8 cellular contexts compared by ENCODE assay signal in the genomic region with DNA sequence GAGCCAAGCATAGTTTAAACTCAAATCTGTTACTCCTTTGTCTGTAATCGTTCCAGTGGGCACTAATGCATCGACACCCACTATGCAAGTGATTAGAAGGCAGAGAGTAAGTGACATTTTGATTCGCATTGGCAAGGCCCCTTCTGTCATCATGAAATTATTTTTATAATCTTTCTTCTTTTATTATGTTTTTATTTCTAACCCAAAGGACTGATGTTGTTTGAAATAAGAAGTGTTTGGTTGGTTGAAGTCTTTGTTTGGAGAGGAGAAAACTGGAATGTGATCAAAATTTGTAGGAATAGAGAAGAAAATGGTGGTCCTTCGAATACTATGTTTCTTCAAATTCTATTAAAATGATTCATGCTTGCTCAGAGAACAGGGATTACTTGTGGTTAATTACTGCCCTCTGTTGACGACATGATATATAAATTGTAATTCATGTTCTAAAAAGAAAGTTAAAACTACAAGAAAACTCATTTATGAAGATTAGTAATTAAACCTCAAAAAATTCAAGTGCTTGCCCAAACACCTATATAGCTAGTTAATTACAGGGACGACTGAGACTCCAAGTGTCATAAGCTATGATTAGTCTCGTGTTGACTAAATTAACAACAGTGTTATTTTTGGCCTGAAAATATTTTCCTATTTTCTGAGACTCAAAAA. TPM values are rescaled to one million over a fixed set of nuclear protein-coding genes. Genes with fewer than 3 reads are reported as not detected.
DNase-seq lines count a peak whose midpoint lies in the region; ATAC-seq, FAIRE-seq and TF ChIP-seq lines count a peak whose summit lies in the region.

No MANE protein-coding gene starts in this region.

- H3K9me3 ChIP-seq in ascending aorta (no peaks in the 10 kb centered on the region), kidney (ENCODE audit: control insufficient read depth in 1 of 2, low read length in 2 of 2) (no peaks in the 10 kb centered on the region), upper lobe of right lung (no peaks in the 10 kb centered on the region), sigmoid colon (no peaks in the 10 kb centered on the region)

- peak; percentile 17 for DNase-seq in GM20000 (ENCODE audit: low spot score)
- peak; percentile 55 for DNase-seq in NCI-H146 (lab: John Stamatoyannopoulos, UW)
- DNase-seq in ascending aorta (ENCODE audit: low spot score in 2 of 2), result no peak
- DNase-seq in kidney, result no peak
- no peak for DNase-seq in upper lobe of right lung
- DNase-seq in sigmoid colon, result no peak

- TF ChIP-seq POLR2A in sigmoid colon (IDR thresholded peaks at IDR 0.05), result no peak

- TF ChIP-seq CTCF in GM20000 (IDR thresholded peaks at IDR 0.05; ENCODE audit: extremely low read depth, missing control alignments) (no peak), ascending aorta (IDR thresholded peaks at IDR 0.05) (peak; percentile 30 to 53 (median 37)), kidney (IDR thresholded peaks at IDR 0.05; ENCODE audit: borderline replicate concordance, extremely low read depth, insufficient read depth) (peak; percentile 40), upper lobe of right lung (IDR thresholded peaks at IDR 0.05) (peak; percentile 50), sigmoid colon (IDR thresholded peaks at IDR 0.05) (peak in 1 of 4 experiments; percentile 12)

- peak overlapping the region; percentile 90 for H2AFZ ChIP-seq in ACC112 (ENCODE audit: low read length, unreplicated experiment)

- peak; percentile 98 for FAIRE-seq in kidney (lab: Jason Lieb, UNC)

- peaks cover 13% of the 10 kb centered on the region for H3K4me1 ChIP-seq in ACC112 (ENCODE audit: control insufficient read depth, insufficient read depth, low read length, unreplicated experiment)
- H3K4me1 ChIP-seq in ascending aorta, result no peaks in the 10 kb centered on the region
- no peaks in the 10 kb centered on the region for H3K4me1 ChIP-seq in kidney (ENCODE audit: control insufficient read depth in 1 of 2, insufficient read depth in 1 of 2, low read depth in 1 of 2, low read length in 2 of 2)
- peaks cover 4% of the 10 kb centered on the region for H3K4me1 ChIP-seq in upper lobe of right lung
- H3K4me1 ChIP-seq in sigmoid colon, result peaks cover 0 to 10% (median 2%) of the 10 kb centered on the region in 4 donors

- no peaks in the 10 kb centered on the region for H3K27me3 ChIP-seq in ACC112 (ENCODE audit: insufficient read depth, low read length)
- H3K27me3 ChIP-seq in ascending aorta, result no peaks in the 10 kb centered on the region
- no peaks in the 10 kb centered on the region for H3K27me3 ChIP-seq in upper lobe of right lung
- no peaks in the 10 kb centered on the region for H3K27me3 ChIP-seq in sigmoid colon

- no peak overlapping the region for H3K9ac ChIP-seq in kidney (ENCODE audit: low read length in 2 of 2)

- no peaks in the 10 kb centered on the region for H3K79me2 ChIP-seq in ACC112 (ENCODE audit: control insufficient read depth, insufficient read depth, low read length, unreplicated experiment)

- H3K4me3 ChIP-seq in ACC112 (ENCODE audit: low read depth, low read length) (peak overlapping the region; percentile 66), ascending aorta (peak overlapping the region; percentile 39 to 52), kidney (ENCODE audit: low read length in 2 of 2) (peak overlapping the region; percentile 56 to 59), upper lobe of right lung (peak overlapping the region; percentile 35), sigmoid colon (peak overlapping the region in 2 of 4 donors; percentile 20 to 30)

- no peaks in the 10 kb centered on the region for H3K36me3 ChIP-seq in ACC112 (ENCODE audit: insufficient read depth, low read length)
- H3K36me3 ChIP-seq in ascending aorta, result no peaks in the 10 kb centered on the region
- H3K36me3 ChIP-seq in kidney (ENCODE audit: control insufficient read depth in 1 of 2, insufficient read depth in 2 of 2, low read length in 2 of 2), result no peaks in the 10 kb centered on the region
- no peaks in the 10 kb centered on the region for H3K36me3 ChIP-seq in upper lobe of right lung
- H3K36me3 ChIP-seq in sigmoid colon, result no peaks in the 10 kb centered on the region

- no peak for TF ChIP-seq EP300 in sigmoid colon (IDR thresholded peaks at IDR 0.05)

- H3K27ac ChIP-seq in ACC112 (ENCODE audit: low read depth, low read length), result peak overlapping the region; percentile 16
- H3K27ac ChIP-seq in ascending aorta, result no peak overlapping the region
- no peak overlapping the region for H3K27ac ChIP-seq in kidney (ENCODE audit: low read depth in 2 of 2, low read length in 2 of 2)
- H3K27ac ChIP-seq in upper lobe of right lung, result peak overlapping the region; percentile 43
- no peak overlapping the region for H3K27ac ChIP-seq in sigmoid colon

- 13 to 37% methylated on average over 7 of the region's 7 CpGs for WGBS in sigmoid colon, 2 donors

- ATAC-seq in upper lobe of right lung, result peak; percentile 73
- ATAC-seq in GM19328 (IDR thresholded peaks at IDR 0.05; ENCODE audit: unreplicated experiment), result no peak

- intact Hi-C loops in ascending aorta (cut with DNase I), result loop anchor here (1.0 to 5.0 kb wide), 4 partner anchors 80 to 1832 kb away; no protein-coding TSS in a partner anchor
- intact Hi-C loops in kidney (cut with DNase I), result no loop called here
- intact Hi-C loops in upper lobe of right lung (cut with DNase I), result no loop called here
- intact Hi-C loops in sigmoid colon (cut with DNase I), result loop anchor here (2.0 to 10.0 kb wide), 2 partner anchors 80 to 934 kb away; no protein-coding TSS in a partner anchor

RNA-seq across cellular contexts. Expression of gene TFPI, which starts 26.4 kb away (rescaled TPM):
- total RNA-seq in ascending aorta, result 85.6 TPM
- 266 TPM for total RNA-seq in kidney
- 26.2 TPM for polyA plus RNA-seq in kidney (ENCODE audit: insufficient read depth, low read depth, low replicate concordance)
- total RNA-seq in upper lobe of right lung, result 366 TPM
- total RNA-seq in sigmoid colon, result 10 to 100 TPM; 29.3 to 83.1 (median 64.9) TPM
- 10 to 100 TPM in 2 of 3 donors, 1 to 10 TPM in 1; 2.3 to 25.8 (median 15.9) TPM for polyA plus RNA-seq in sigmoid colon

Comparison
In these comparisons a context has a peak if more than half of its experiments do, and no peak if none do; other contexts are left out.
1. H3K27ac ChIP-seq: peak in ACC112 (single experiment) and upper lobe of right lung (single experiment); none in ascending aorta (0 of 2), kidney (0 of 2) and sigmoid colon (0 of 4).
2. DNase-seq: peak in GM20000 (single experiment) and NCI-H146 (single experiment); none in ascending aorta (0 of 2), kidney (single experiment), upper lobe of right lung (single experiment) and sigmoid colon (single experiment).
3. intact Hi-C loops: an anchor here in ascending aorta (1.0 to 5.0 kb wide) and sigmoid colon (2.0 to 10.0 kb wide); none called in kidney and upper lobe of right lung.